In genomic region chr5:160293386-160293785, GRCh38 we compare ENCODE assay signal across 32 cellular contexts. TPM values are rescaled to one million over a fixed set of nuclear protein-coding genes. Genes with fewer than 3 reads are reported as not detected.
DNase-seq lines count a peak whose midpoint lies in the region; ATAC-seq and TF ChIP-seq lines count a peak whose summit lies in the region.
"Had no signal": no experiment of that assay in that cellular context is flagged by ENCODE, and none has a peak within 500 bp of the region (broad histone marks: within the 10 kb centered on the region; RNA-seq: fewer than 3 reads in every experiment).

No MANE protein-coding gene starts in this region.

- DNase-seq in HL-60 (ENCODE audit: low read depth in 1 of 2, low spot score in 1 of 2) (no peak), mammary epithelial cell (no peak), left lung (no peak), AG08396 (ENCODE audit: low spot score) (no peak), progenitor cell of endocrine pancreas (ENCODE audit: low spot score, unreplicated experiment) (no peak)
- no peak for DNase-seq in activated CD8-positive, alpha-beta memory T cell treated with anti-CD3 and anti-CD28 coated beads for 24 hours
- DNase-seq: activated CD4-positive, alpha-beta memory T cell treated with anti-CD3 and anti-CD28 coated beads, Interleukin-2, amount 10 ng/mL, durations not matched to agents 7 days and 5 days; activated CD4-positive, alpha-beta T cell treated with anti-CD3 and anti-CD28 coated beads for 1 hour; activated naive CD4-positive, alpha-beta T cell treated with anti-CD3 and anti-CD28 coated beads, Interleukin-2, amount 10 ng/mL, durations not matched to agents 7 days and 5 days; adrenal gland; BE2C; EL; naive thymus-derived CD4-positive, alpha-beta T cell; NCI-H1417 treated with DMSO at 0.1 percent for 48 hours; NCI-H2029 treated with DMSO at 0.1 percent for 48 hours; NCI-H2227 treated with DMSO at 0.1 percent for 48 hours; NCI-H526 treated with DMSO at 0.1 percent for 48 hours; Right ventricle myocardium superior; stimulated activated CD4-positive, alpha-beta T cell treated with anti-CD3 and anti-CD28 coated beads, Interleukin-2, amount 100 ng/mL, for 24 hours; stimulated activated CD8-positive, alpha-beta memory T cell treated with anti-CD3 and anti-CD28 coated beads, Interleukin-4, amount 100 ng/mL, for 48 hours had no signal

- H3K27me3 Mint-ChIP-seq in progenitor cell of endocrine pancreas: no peaks in the 10 kb centered on the region
- H3K27me3 Mint-ChIP-seq: stimulated activated naive CD8-positive, alpha-beta T cell treated with anti-CD3 and anti-CD28 coated beads, Interleukin-15, Interleukin-2, amounts not matched to agents 100 ng/mL and 50 ng/mL, for 24 hours had no signal

- no peaks in the 10 kb centered on the region for H3K9me3 ChIP-seq in mammary epithelial cell (replicated peaks; ENCODE audit: insufficient read depth, low read length)
- no peaks in the 10 kb centered on the region for H3K9me3 ChIP-seq in left lung
- no peaks in the 10 kb centered on the region for H3K9me3 ChIP-seq in neutrophil
- H3K9me3 ChIP-seq: adrenal gland, BE2C, right atrium auricular region, thoracic aorta had no signal

- dilution Hi-C loops in mammary epithelial cell (cut with HindIII; ENCODE audit: low sequenced_read_pairs): loop anchor here (5.0 kb wide), 1 partner anchor 34 kb away; no protein-coding TSS in a partner anchor

- H3K4me2 ChIP-seq in mammary epithelial cell (ENCODE audit: insufficient read depth, low read depth, low read length): peak overlapping the region; percentile 65
- H3K4me2 ChIP-seq: smooth muscle cell had no signal

- H3K79me2 ChIP-seq in mammary epithelial cell (ENCODE audit: insufficient read depth, low read length): peaks cover 74% of the 10 kb centered on the region
- H3K79me2 ChIP-seq: parathyroid adenoma had no signal

- no peak overlapping the region for H3K27ac Mint-ChIP-seq in progenitor cell of endocrine pancreas
- H3K27ac Mint-ChIP-seq: activated CD4-positive, alpha-beta memory T cell treated with anti-CD3 and anti-CD28 coated beads, Interleukin-2, amount 10 ng/mL, durations not matched to agents 7 days and 5 days; activated naive CD4-positive, alpha-beta T cell treated with anti-CD3 and anti-CD28 coated beads, Interleukin-2, amount 10 ng/mL, durations not matched to agents 7 days and 5 days; activated T-helper 17 cell treated with anti-CD3 and anti-CD28 coated beads, Interleukin-2, amount 50 U/mL, for 72 hours; CD8-positive, alpha-beta T cell; naive thymus-derived CD4-positive, alpha-beta T cell; stimulated activated naive CD8-positive, alpha-beta T cell treated with anti-CD3 and anti-CD28 coated beads, Interleukin-15, Interleukin-2, amounts not matched to agents 100 ng/mL and 50 ng/mL, for 24 hours; T-helper 1 cell treated with Interleukin-12 subunit alpha and Interleukin-12 subunit beta and Interleukin-4 antibody, amounts not matched to agents 30 μg/mL and 1 μg/mL, for 36 hours had no signal

- CTCF ChIA-PET in mammary epithelial cell (lab: Charles Lee; ENCODE audit: low non-redundant PET): no interaction called here

- peaks cover 6% of the 10 kb centered on the region for H3K36me3 Mint-ChIP-seq in progenitor cell of endocrine pancreas (ENCODE audit: insufficient read depth)
- H3K36me3 Mint-ChIP-seq: activated naive CD4-positive, alpha-beta T cell treated with anti-CD3 and anti-CD28 coated beads, Interleukin-2, amount 10 ng/mL, durations not matched to agents 7 days and 5 days; CD8-positive, alpha-beta T cell; naive thymus-derived CD4-positive, alpha-beta T cell had no signal

- H3K27me3 ChIP-seq in HL-60 (ENCODE audit: insufficient read depth, poor library complexity, severe bottlenecking) (no peaks in the 10 kb centered on the region), mammary epithelial cell (ENCODE audit: insufficient read depth, low read length) (no peaks in the 10 kb centered on the region), left lung (no peaks in the 10 kb centered on the region), neutrophil (no peaks in the 10 kb centered on the region)
- H3K27me3 ChIP-seq: adrenal gland, BE2C, right atrium auricular region had no signal

- no peak overlapping the region for H3K4me3 ChIP-seq in HL-60 (replicated peaks; ENCODE audit: insufficient read depth, low read length)
- no peak overlapping the region for H3K4me3 ChIP-seq in mammary epithelial cell (replicated peaks in 1 of 3; ENCODE audit: insufficient read depth in 1 of 3, low read depth in 2 of 3, low read length in 3 of 3)
- H3K4me3 ChIP-seq in left lung: no peak overlapping the region
- peak overlapping the region; percentile 45 to 46 for H3K4me3 ChIP-seq in neutrophil (ENCODE audit: low read depth in 1 of 2, low read length in 1 of 2)
- H3K4me3 ChIP-seq: adrenal gland, right atrium auricular region, smooth muscle cell, thoracic aorta had no signal

- intact Hi-C loops in mammary epithelial cell (cut with micrococcal nuclease): no loop called here
- intact Hi-C loops in left lung (cut with DNase I): no loop called here

- H3K27ac ChIP-seq in HL-60 (replicated peaks): peak overlapping the region; percentile 43
- peak overlapping the region; percentile 79 for H3K27ac ChIP-seq in mammary epithelial cell (ENCODE audit: insufficient read depth, low read depth, low read length)
- H3K27ac ChIP-seq in left lung: peak overlapping the region; percentile 72 to 89
- H3K27ac ChIP-seq in neutrophil: peak overlapping the region; percentile 97
- H3K27ac ChIP-seq: adrenal gland, parathyroid adenoma, thoracic aorta had no signal

- ATAC-seq in left lung (no peak), GM21447 (IDR thresholded peaks at IDR 0.05; ENCODE audit: unreplicated experiment) (no peak)
- ATAC-seq: activated T-helper 17 cell treated with anti-CD3 and anti-CD28 coated beads, Interleukin-2, amount 50 U/mL, for 72 hours; CD8-positive, alpha-beta T cell; left lobe of liver; SK-N-SH treated with all-trans-retinoic acid at 6 μM for 48 hours had no signal

- H3K4me1 ChIP-seq in mammary epithelial cell (ENCODE audit: insufficient read depth, low read length) (peaks cover 61% of the 10 kb centered on the region), left lung (peaks cover 15 to 73% of the 10 kb centered on the region in 2 donors), neutrophil (ENCODE audit: control insufficient read depth in 1 of 2, insufficient read depth in 1 of 2, low read depth in 1 of 2, low read length in 1 of 2) (peaks cover 93 to 100% of the 10 kb centered on the region in 2 experiments)
- H3K4me1 ChIP-seq: parathyroid adenoma had no signal

- in situ Hi-C loops in mammary epithelial cell (cut with MboI; ENCODE audit: low sequenced_read_pairs in 2 of 2): no loop called here

- H3K36me3 ChIP-seq in mammary epithelial cell (ENCODE audit: insufficient read depth, low read length): no peaks in the 10 kb centered on the region
- H3K36me3 ChIP-seq in left lung: no peaks in the 10 kb centered on the region
- no peaks in the 10 kb centered on the region for H3K36me3 ChIP-seq in neutrophil
- H3K36me3 ChIP-seq: adrenal gland, BE2C, right atrium auricular region, thoracic aorta had no signal

- peak overlapping the region; percentile 85 for H2AFZ ChIP-seq in mammary epithelial cell (ENCODE audit: low read depth, low read length)
- H2AFZ ChIP-seq: parathyroid adenoma had no signal

- TF ChIP-seq CTCF in HL-60 (IDR thresholded peaks at IDR 0.05; ENCODE audit: insufficient read depth, low read length): no peak
- no peak for TF ChIP-seq CTCF in mammary epithelial cell (conservative IDR thresholded peaks at IDR 0.05 in 1 of 2, IDR thresholded peaks at IDR 0.05 in 1 of 2; ENCODE audit: extremely low read depth in 1 of 2, insufficient read depth in 1 of 2, low read depth in 1 of 2, low read length in 2 of 2)
- no peak for TF ChIP-seq CTCF in left lung (IDR thresholded peaks at IDR 0.05)
- TF ChIP-seq CTCF in neutrophil (IDR thresholded peaks at IDR 0.05): no peak
- no peak for TF ChIP-seq CTCF in progenitor cell of endocrine pancreas (IDR thresholded peaks at IDR 0.05; ENCODE audit: unreplicated experiment)

- no TSS peak for BruUV-seq in mammary epithelial cell (replicated peaks; lab: Mats Ljungman, UMichigan)

- H3K4me1 Mint-ChIP-seq in progenitor cell of endocrine pancreas (ENCODE audit: low read depth): peaks cover 22% of the 10 kb centered on the region
- H3K4me1 Mint-ChIP-seq: activated CD4-positive, alpha-beta memory T cell treated with anti-CD3 and anti-CD28 coated beads, Interleukin-2, amount 10 ng/mL, durations not matched to agents 7 days and 5 days; activated naive CD4-positive, alpha-beta T cell treated with anti-CD3 and anti-CD28 coated beads, Interleukin-2, amount 10 ng/mL, durations not matched to agents 7 days and 5 days; activated T-helper 17 cell treated with anti-CD3 and anti-CD28 coated beads, Interleukin-2, amount 50 U/mL, for 72 hours had no signal

- WGBS in mammary epithelial cell (ENCODE audit: low coverage, missing lambda C conversion rate): 65% methylated on average over 10 of the region's 10 CpGs

- H3K4me3 Mint-ChIP-seq in progenitor cell of endocrine pancreas (ENCODE audit: low read depth): no peak overlapping the region
- H3K4me3 Mint-ChIP-seq: activated CD4-positive, alpha-beta memory T cell treated with anti-CD3 and anti-CD28 coated beads, Interleukin-2, amount 10 ng/mL, durations not matched to agents 7 days and 5 days; activated naive CD4-positive, alpha-beta T cell treated with anti-CD3 and anti-CD28 coated beads, Interleukin-2, amount 10 ng/mL, durations not matched to agents 7 days and 5 days; activated T-helper 17 cell treated with anti-CD3 and anti-CD28 coated beads, Interleukin-2, amount 50 U/mL, for 72 hours; CD8-positive, alpha-beta T cell; naive thymus-derived CD4-positive, alpha-beta T cell; stimulated activated naive CD8-positive, alpha-beta T cell treated with anti-CD3 and anti-CD28 coated beads, Interleukin-15, Interleukin-2, amounts not matched to agents 100 ng/mL and 50 ng/mL, for 24 hours; T-helper 1 cell treated with Interleukin-12 subunit alpha and Interleukin-12 subunit beta and Interleukin-4 antibody, amounts not matched to agents 30 μg/mL and 1 μg/mL, for 36 hours had no signal

- no peaks in the 10 kb centered on the region for H3K9me3 Mint-ChIP-seq in progenitor cell of endocrine pancreas (ENCODE audit: low read depth)
- H3K9me3 Mint-ChIP-seq: activated CD4-positive, alpha-beta memory T cell treated with anti-CD3 and anti-CD28 coated beads, Interleukin-2, amount 10 ng/mL, durations not matched to agents 7 days and 5 days; activated naive CD4-positive, alpha-beta T cell treated with anti-CD3 and anti-CD28 coated beads, Interleukin-2, amount 10 ng/mL, durations not matched to agents 7 days and 5 days; activated T-helper 17 cell treated with anti-CD3 and anti-CD28 coated beads, Interleukin-2, amount 50 U/mL, for 72 hours; CD8-positive, alpha-beta T cell; naive thymus-derived CD4-positive, alpha-beta T cell; stimulated activated naive CD8-positive, alpha-beta T cell treated with anti-CD3 and anti-CD28 coated beads, Interleukin-15, Interleukin-2, amounts not matched to agents 100 ng/mL and 50 ng/mL, for 24 hours; T-helper 1 cell treated with Interleukin-12 subunit alpha and Interleukin-12 subunit beta and Interleukin-4 antibody, amounts not matched to agents 30 μg/mL and 1 μg/mL, for 36 hours had no signal

- no peaks in the 10 kb centered on the region for H4K20me1 ChIP-seq in mammary epithelial cell (ENCODE audit: insufficient read depth, low read length)

- H3K9ac ChIP-seq in mammary epithelial cell (ENCODE audit: insufficient read depth, low read length): peak overlapping the region; percentile 23
- H3K9ac ChIP-seq: parathyroid adenoma had no signal

RNA-seq across cellular contexts. Expression of gene CCNJL, which starts 19.0 kb away (rescaled TPM):
- total RNA-seq in mammary epithelial cell (10 to 100 TPM; 13.7 to 17.0 TPM), left lung (10 to 100 TPM; 16.0 to 19.6 TPM), progenitor cell of endocrine pancreas (23.1 and 29.0 TPM in 2 replicates)
- 16.1 TPM for polyA plus RNA-seq in mammary epithelial cell
- 10.4 TPM for polyA minus RNA-seq in mammary epithelial cell
- total RNA-seq: activated CD4-positive, alpha-beta memory T cell treated with anti-CD3 and anti-CD28 coated beads, Interleukin-2, amount 10 ng/mL, durations not matched to agents 7 days and 5 days; activated T-helper 17 cell treated with anti-CD3 and anti-CD28 coated beads, Interleukin-2, amount 50 U/mL, for 72 hours; CD8-positive, alpha-beta T cell had no signal
- polyA plus RNA-seq: naive thymus-derived CD4-positive, alpha-beta T cell had no signal

Comparison
In these comparisons a context has a peak if more than half of its experiments do, and no peak if none do; other contexts are left out.
1. H3K27ac ChIP-seq: peak in every context shown above with its lines; median percentile 97 in neutrophil; 80 in left lung; 79 in mammary epithelial cell; 43 in HL-60.
2. H3K4me3 ChIP-seq: peak in neutrophil (2 of 2); none in HL-60 (single experiment), mammary epithelial cell (0 of 3) and left lung (0 of 2).